Comparison of ENCODE assay signal across 26 cellular contexts in genomic region chr3:187247398-187247797, GRCh38. TPM values are rescaled to one million over a fixed set of nuclear protein-coding genes. Genes with fewer than 3 reads are reported as not detected.
DNase-seq lines count a peak whose midpoint lies in the region; ATAC-seq and TF ChIP-seq lines count a peak whose summit lies in the region.
"Had no signal": no experiment of that assay in that cellular context is flagged by ENCODE, and none has a peak within 500 bp of the region (broad histone marks: within the 10 kb centered on the region; RNA-seq: fewer than 3 reads in every experiment).

No MANE protein-coding gene starts in this region.

- no peak overlapping the region for H2BK5ac ChIP-seq in mesendoderm (ENCODE audit: low read length)

- no peak overlapping the region for H3K4ac ChIP-seq in mesendoderm (ENCODE audit: low read depth, low read length)

- no peaks in the 10 kb centered on the region for H3K27me3 ChIP-seq in mesendoderm (ENCODE audit: insufficient read depth, low read length, poor library complexity)
- H3K27me3 ChIP-seq: MG63, transverse colon had no signal

- TF ChIP-seq CTCF in HFFc6 (IDR thresholded peaks at IDR 0.05): 0 out of 2 replicates have a peak, but pooled peaks have one; percentile 18

- H3K36me3 ChIP-seq in mesendoderm (ENCODE audit: control insufficient read depth, insufficient read depth, low read length): no peaks in the 10 kb centered on the region
- H3K36me3 ChIP-seq: prostate gland, transverse colon had no signal

- POLR2A ChIA-PET in activated CD4-positive, alpha-beta T cell treated with anti-CD3 and anti-CD28 coated beads for 36 hours (lab: Charles Lee): no interaction called here

- no peak overlapping the region for H3K9ac ChIP-seq in mesendoderm (ENCODE audit: low read length)

- H3K4me1 Mint-ChIP-seq in activated CD4-positive, alpha-beta T cell treated with anti-CD3 and anti-CD28 coated beads for 36 hours: peaks cover 12% of the 10 kb centered on the region
- peaks cover 4% of the 10 kb centered on the region for H3K4me1 Mint-ChIP-seq in activated CD4-positive, alpha-beta T cell treated with anti-CD3 and anti-CD28 coated beads, Interleukin-2, amount 10 ng/mL, durations not matched to agents 24 days and 14 days
- peaks cover 43% of the 10 kb centered on the region for H3K4me1 Mint-ChIP-seq in HFFc6 (ENCODE audit: low read depth)
- peaks cover 8% of the 10 kb centered on the region for H3K4me1 Mint-ChIP-seq in T-helper 2 cell treated with Interferon-gamma antibody and Interleukin-4, amounts not matched to agents 5 μg/mL and 100 μg/mL, for 36 hours (ENCODE audit: low read depth)

- peak; percentile 26 for ATAC-seq in activated CD4-positive, alpha-beta T cell treated with anti-CD3 and anti-CD28 coated beads for 36 hours
- ATAC-seq in GM21526 (IDR thresholded peaks at IDR 0.05; ENCODE audit: low FRiP score, unreplicated experiment): no peak
- ATAC-seq: Right ventricle myocardium inferior had no signal

- no peak overlapping the region for H3K27ac Mint-ChIP-seq in activated CD4-positive, alpha-beta T cell treated with anti-CD3 and anti-CD28 coated beads for 36 hours
- no peak overlapping the region for H3K27ac Mint-ChIP-seq in activated CD4-positive, alpha-beta T cell treated with anti-CD3 and anti-CD28 coated beads, Interleukin-2, amount 10 ng/mL, durations not matched to agents 24 days and 14 days
- H3K27ac Mint-ChIP-seq in HFFc6: peak overlapping the region; percentile 73
- no peak overlapping the region for H3K27ac Mint-ChIP-seq in T-helper 2 cell treated with Interferon-gamma antibody and Interleukin-4, amounts not matched to agents 5 μg/mL and 100 μg/mL, for 36 hours
- H3K27ac Mint-ChIP-seq: activated T-cell treated with anti-CD3 and anti-CD28 coated beads, Interleukin-2, amount 50 U/mL, for 24 hours had no signal

- H3K79me1 ChIP-seq in mesendoderm (ENCODE audit: low read length): no peaks in the 10 kb centered on the region

- H3K27me3 Mint-ChIP-seq in activated CD4-positive, alpha-beta T cell treated with anti-CD3 and anti-CD28 coated beads for 36 hours: no peaks in the 10 kb centered on the region
- peaks cover 6% of the 10 kb centered on the region for H3K27me3 Mint-ChIP-seq in activated CD4-positive, alpha-beta T cell treated with anti-CD3 and anti-CD28 coated beads, Interleukin-2, amount 10 ng/mL, durations not matched to agents 24 days and 14 days
- no peaks in the 10 kb centered on the region; the same call in none of the 2 replicates for H3K27me3 Mint-ChIP-seq in HFFc6 (ENCODE audit: insufficient read depth)
- peaks cover 36% of the 10 kb centered on the region for H3K27me3 Mint-ChIP-seq in T-helper 2 cell treated with Interferon-gamma antibody and Interleukin-4, amounts not matched to agents 5 μg/mL and 100 μg/mL, for 36 hours (ENCODE audit: low read depth)
- H3K27me3 Mint-ChIP-seq: activated T-cell treated with anti-CD3 and anti-CD28 coated beads, Interleukin-2, amount 50 U/mL, for 24 hours had no signal

- no peak overlapping the region for H3K4me3 ChIP-seq in mesendoderm (ENCODE audit: low read length)
- H3K4me3 ChIP-seq: MG63, prostate gland, transverse colon had no signal

- H3K56ac ChIP-seq in mesendoderm (ENCODE audit: low read length): no peak overlapping the region

- no peaks in the 10 kb centered on the region for H3K36me3 Mint-ChIP-seq in activated CD4-positive, alpha-beta T cell treated with anti-CD3 and anti-CD28 coated beads for 36 hours (ENCODE audit: low read depth)
- no peaks in the 10 kb centered on the region for H3K36me3 Mint-ChIP-seq in activated CD4-positive, alpha-beta T cell treated with anti-CD3 and anti-CD28 coated beads, Interleukin-2, amount 10 ng/mL, durations not matched to agents 24 days and 14 days (ENCODE audit: low read depth)
- H3K36me3 Mint-ChIP-seq in HFFc6 (ENCODE audit: low read depth): peaks cover 53% of the 10 kb centered on the region
- no peaks in the 10 kb centered on the region for H3K36me3 Mint-ChIP-seq in T-helper 2 cell treated with Interferon-gamma antibody and Interleukin-4, amounts not matched to agents 5 μg/mL and 100 μg/mL, for 36 hours (ENCODE audit: low read depth)

- no peak overlapping the region for H3K23ac ChIP-seq in mesendoderm (ENCODE audit: low read length)

- no peak overlapping the region for H3K4me3 Mint-ChIP-seq in activated CD4-positive, alpha-beta T cell treated with anti-CD3 and anti-CD28 coated beads for 36 hours
- H3K4me3 Mint-ChIP-seq in activated CD4-positive, alpha-beta T cell treated with anti-CD3 and anti-CD28 coated beads, Interleukin-2, amount 10 ng/mL, durations not matched to agents 24 days and 14 days: no peak overlapping the region
- H3K4me3 Mint-ChIP-seq in HFFc6: no peak overlapping the region
- H3K4me3 Mint-ChIP-seq in T-helper 2 cell treated with Interferon-gamma antibody and Interleukin-4, amounts not matched to agents 5 μg/mL and 100 μg/mL, for 36 hours: peak overlapping the region; percentile 35
- H3K4me3 Mint-ChIP-seq: activated T-cell treated with anti-CD3 and anti-CD28 coated beads, Interleukin-2, amount 50 U/mL, for 24 hours had no signal

- CTCF ChIA-PET in activated CD4-positive, alpha-beta T cell treated with anti-CD3 and anti-CD28 coated beads for 36 hours (lab: Charles Lee): interaction anchor here (0.6 to 0.9 kb wide), 2 partner anchors 30 to 75 kb away, joined by 3 read pairs; no protein-coding TSS in a partner anchor

- no CpG with 5 or more reads among the region's 3 CpGs for WGBS in mesendoderm (ENCODE audit: extremely low coverage, insufficient coverage, low lambda C conversion rate)

- H3K4me1 ChIP-seq in mesendoderm (ENCODE audit: control insufficient read depth, low read depth, low read length): no peaks in the 10 kb centered on the region
- H3K4me1 ChIP-seq: prostate gland, transverse colon had no signal

- DNase-seq in activated CD4-positive, alpha-beta T cell treated with anti-CD3 and anti-CD28 coated beads for 36 hours: no peak
- DNase-seq in activated CD4-positive, alpha-beta T cell treated with anti-CD3 and anti-CD28 coated beads, Interleukin-2, amount 10 ng/mL, durations not matched to agents 24 days and 14 days: no peak
- DNase-seq in HFFc6 (no peak), mesendoderm (peak; percentile 49), activated gamma-delta T cell (lab: John Stamatoyannopoulos, UW) (no peak), glomerular visceral epithelial cell (ENCODE audit: extremely low spot score) (no peak)
- no peak for DNase-seq in T-helper 2 cell treated with Interferon-gamma antibody and Interleukin-4, amounts not matched to agents 5 μg/mL and 100 μg/mL, for 36 hours (ENCODE audit: low spot score)
- DNase-seq: 8988T; activated CD4-positive, alpha-beta T cell treated with anti-CD3 and anti-CD28 coated beads for 1 hour; activated naive CD4-positive, alpha-beta T cell treated with anti-CD3 and anti-CD28 coated beads, Interleukin-2, amount 50 U/mL, for 16 hours; activated T-cell treated with anti-CD3 and anti-CD28 coated beads, Interleukin-2, amount 50 U/mL, for 24 hours; COR-L47; DMS79; glutamatergic neuron; mammary epithelial cell; MG63; NCI-H1436; NCI-H446 treated with DMSO at 0.1 percent for 48 hours; stimulated activated CD4-positive, alpha-beta T cell treated with anti-CD3 and anti-CD28 coated beads, Interleukin-15, amount 100 ng/mL, for 24 hours; transverse colon had no signal

- intact Hi-C loops in activated CD4-positive, alpha-beta T cell treated with anti-CD3 and anti-CD28 coated beads for 36 hours (cut with DNase I, micrococcal nuclease): no loop called here
- intact Hi-C loops in activated CD4-positive, alpha-beta T cell treated with anti-CD3 and anti-CD28 coated beads, Interleukin-2, amount 10 ng/mL, durations not matched to agents 24 days and 14 days (cut with micrococcal nuclease): no loop called here

- H3K79me2 ChIP-seq in mesendoderm (ENCODE audit: control insufficient read depth, insufficient read depth, low read length): no peaks in the 10 kb centered on the region

- H4K8ac ChIP-seq in mesendoderm (ENCODE audit: low read depth, low read length): no peak overlapping the region

- no peaks in the 10 kb centered on the region for H3K9me3 Mint-ChIP-seq in activated CD4-positive, alpha-beta T cell treated with anti-CD3 and anti-CD28 coated beads for 36 hours (ENCODE audit: low read depth)
- no peaks in the 10 kb centered on the region for H3K9me3 Mint-ChIP-seq in activated CD4-positive, alpha-beta T cell treated with anti-CD3 and anti-CD28 coated beads, Interleukin-2, amount 10 ng/mL, durations not matched to agents 24 days and 14 days
- H3K9me3 Mint-ChIP-seq in HFFc6: no peaks in the 10 kb centered on the region
- no peaks in the 10 kb centered on the region for H3K9me3 Mint-ChIP-seq in T-helper 2 cell treated with Interferon-gamma antibody and Interleukin-4, amounts not matched to agents 5 μg/mL and 100 μg/mL, for 36 hours
- H3K9me3 Mint-ChIP-seq: activated T-cell treated with anti-CD3 and anti-CD28 coated beads, Interleukin-2, amount 50 U/mL, for 24 hours had no signal

- H4K5ac ChIP-seq in mesendoderm (ENCODE audit: low read length): no peak overlapping the region

- H3K18ac ChIP-seq in mesendoderm (ENCODE audit: low read length): no peak overlapping the region

- no peak overlapping the region for H3K27ac ChIP-seq in mesendoderm (ENCODE audit: low read depth, low read length)
- H3K27ac ChIP-seq: prostate gland, transverse colon had no signal

- no peak overlapping the region for H2AK5ac ChIP-seq in mesendoderm (ENCODE audit: low read length)

- H2BK15ac ChIP-seq in mesendoderm (replicated peaks; ENCODE audit: low read depth): no peak overlapping the region

- H2BK120ac ChIP-seq in mesendoderm (ENCODE audit: low read depth, low read length): no peak overlapping the region

- no peak overlapping the region for H3K4me2 ChIP-seq in mesendoderm (ENCODE audit: low read length)

RNA-seq across cellular contexts. Expression of gene MASP1, which starts 44.1 kb away (rescaled TPM):
- total RNA-seq in activated CD4-positive, alpha-beta T cell treated with anti-CD3 and anti-CD28 coated beads for 36 hours: not detected
- not detected in 2 replicates for total RNA-seq in activated CD4-positive, alpha-beta T cell treated with anti-CD3 and anti-CD28 coated beads, Interleukin-2, amount 10 ng/mL, durations not matched to agents 24 days and 14 days
- total RNA-seq in HFFc6 (2021; fragmentation: NEBNext Ultra II Directional; extraction: Animal tissue kit (Norgen Biotek cat#: 25700)): 100 to 1,000 TPM in 3 of 6 experiments, 10 to 100 TPM in 3; 31.5 to 133 (median 101) TPM
- polyA plus RNA-seq in mesendoderm (2013, experiment 1 of 2): 0.51 TPM
- 0.45 TPM for polyA plus RNA-seq in mesendoderm (2013, experiment 2 of 2)
- total RNA-seq: activated CD8-positive, alpha-beta memory T cell treated with anti-CD3 and anti-CD28 coated beads for 36 hours had no signal
- polyA plus RNA-seq: mammary epithelial cell had no signal

RNA-seq across cellular contexts. Expression of gene RTP1, which starts 50.1 kb away (rescaled TPM):
- total RNA-seq in activated CD4-positive, alpha-beta T cell treated with anti-CD3 and anti-CD28 coated beads for 36 hours: not detected
- not detected in 2 replicates for total RNA-seq in activated CD4-positive, alpha-beta T cell treated with anti-CD3 and anti-CD28 coated beads, Interleukin-2, amount 10 ng/mL, durations not matched to agents 24 days and 14 days
- total RNA-seq in HFFc6 (2021; fragmentation: NEBNext Ultra II Directional; extraction: Animal tissue kit (Norgen Biotek cat#: 25700)): not detected
- 4.2 TPM for polyA plus RNA-seq in mesendoderm (2013, experiment 1 of 2)
- 4.3 TPM for polyA plus RNA-seq in mesendoderm (2013, experiment 2 of 2)
- total RNA-seq: activated CD8-positive, alpha-beta memory T cell treated with anti-CD3 and anti-CD28 coated beads for 36 hours; dermis microvascular lymphatic vessel endothelial cell; endothelial cell of umbilical vein; mammary epithelial cell; prostate gland; Right ventricle myocardium inferior; transverse colon had no signal
- polyA plus RNA-seq: endothelial cell of umbilical vein, mammary epithelial cell had no signal

Comparison
In these comparisons a context has a peak if more than half of its experiments do, and no peak if none do; other contexts are left out.
1. RNA of gene MASP1, which starts 44.1 kb away (total RNA-seq): 31.5 to 133 TPM in HFFc6; not detected in activated CD4-positive, alpha-beta T cell treated with anti-CD3 and anti-CD28 coated beads for 36 hours and not detected in activated CD4-positive, alpha-beta T cell treated with anti-CD3 and anti-CD28 coated beads, Interleukin-2, amount 10 ng/mL, durations not matched to agents 24 days and 14 days; every median in the first group is over 10 times any median in the second.